24 cellular contexts compared by ENCODE assay signal in genomic region chr20:59976196-59976847, GRCh38. TPM values are rescaled to one million over a fixed set of nuclear protein-coding genes. Genes with fewer than 3 reads are reported as not detected.
"Had no signal": no experiment of that assay in that cellular context is flagged by ENCODE, and none has a peak within 500 bp of the region (broad histone marks: within the 10 kb centered on the region; RNA-seq: fewer than 3 reads in every experiment).

No MANE protein-coding gene starts in this region.

- H3K27me3 Mint-ChIP-seq: activated B cell treated with CpG ODN at 0.5 μM for 24 hours; activated CD4-positive, alpha-beta memory T cell treated with anti-CD3 and anti-CD28 coated beads, Interleukin-2, amount 10 ng/mL, durations not matched to agents 7 days and 5 days; T-cell had no signal

- H3K4me1 Mint-ChIP-seq: activated B cell treated with CpG ODN at 0.5 μM for 24 hours; activated CD4-positive, alpha-beta memory T cell treated with anti-CD3 and anti-CD28 coated beads, Interleukin-2, amount 10 ng/mL, durations not matched to agents 7 days and 5 days; natural killer cell; T-cell had no signal

- H3K27ac ChIP-seq: esophagus squamous epithelium had no signal

- H3K4me3 ChIP-seq: esophagus squamous epithelium, lung had no signal

- H3K36me3 ChIP-seq: esophagus squamous epithelium had no signal

- H3K9me3 Mint-ChIP-seq: activated B cell treated with CpG ODN at 0.5 μM for 24 hours; activated CD4-positive, alpha-beta memory T cell treated with anti-CD3 and anti-CD28 coated beads, Interleukin-2, amount 10 ng/mL, durations not matched to agents 7 days and 5 days; activated naive CD4-positive, alpha-beta T cell treated with anti-CD3 and anti-CD28 coated beads for 36 hours; activated T-helper 2 cell treated with anti-CD3 and anti-CD28 coated beads, Interferon-gamma antibody, Interleukin-2, Interleukin-4, amounts not matched to agents 10 μg/mL and 5 μg/mL and 100 μg/mL, durations not matched to agents 14 hours and 24 hours and 36 hours; natural killer cell; T-cell had no signal

- ATAC-seq: left lobe of liver; natural killer cell; stimulated activated naive CD8-positive, alpha-beta T cell treated with anti-CD3 and anti-CD28 coated beads, Interleukin-15, Interleukin-2, amounts not matched to agents 100 U/mL and 50 U/mL, for 24 hours; T-cell had no signal

- H3K9me3 ChIP-seq: esophagus squamous epithelium had no signal

- H3K27ac Mint-ChIP-seq: activated B cell treated with CpG ODN at 0.5 μM for 24 hours; activated CD4-positive, alpha-beta memory T cell treated with anti-CD3 and anti-CD28 coated beads, Interleukin-2, amount 10 ng/mL, durations not matched to agents 7 days and 5 days; activated naive CD4-positive, alpha-beta T cell treated with anti-CD3 and anti-CD28 coated beads for 36 hours; activated T-helper 2 cell treated with anti-CD3 and anti-CD28 coated beads, Interferon-gamma antibody, Interleukin-2, Interleukin-4, amounts not matched to agents 10 μg/mL and 5 μg/mL and 100 μg/mL, durations not matched to agents 14 hours and 24 hours and 36 hours; natural killer cell; T-cell had no signal

- H3K27me3 ChIP-seq: esophagus squamous epithelium had no signal

- FAIRE-seq: endothelial cell of umbilical vein had no signal

- H3K4me3 Mint-ChIP-seq: activated B cell treated with CpG ODN at 0.5 μM for 24 hours; activated CD4-positive, alpha-beta memory T cell treated with anti-CD3 and anti-CD28 coated beads, Interleukin-2, amount 10 ng/mL, durations not matched to agents 7 days and 5 days; activated naive CD4-positive, alpha-beta T cell treated with anti-CD3 and anti-CD28 coated beads for 36 hours; natural killer cell; T-cell had no signal

- DNase-seq: activated B cell treated with CpG ODN at 0.5 μM for 24 hours; activated CD4-positive, alpha-beta memory T cell treated with anti-CD3 and anti-CD28 coated beads, Interleukin-2, amount 10 ng/mL, durations not matched to agents 7 days and 5 days; activated CD4-positive, alpha-beta T cell treated with anti-CD3 and anti-CD28 coated beads for 48 hours; activated naive CD4-positive, alpha-beta T cell treated with anti-CD3 and anti-CD28 coated beads for 36 hours; activated T-cell treated with anti-CD3 and anti-CD28 coated beads, Interleukin-2, amount 50 U/mL, for 1 hour; aorta; cortex of kidney; effector memory CD4-positive, alpha-beta T cell; esophagus squamous epithelium; foreskin fibroblast; islet precursor cell; natural killer cell; occipital lobe; retina; stimulated activated CD4-positive, alpha-beta T cell treated with anti-CD3 and anti-CD28 coated beads, Interleukin-12 subunit alpha, Interleukin-12 subunit beta, amount 100 ng/mL, for 4 hours; stimulated activated CD4-positive, alpha-beta T cell treated with anti-CD3 and anti-CD28 coated beads, Interleukin-1b, Interleukin-23, amount 100 ng/mL, for 48 hours; stimulated activated naive CD8-positive, alpha-beta T cell treated with anti-CD3 and anti-CD28 coated beads, Interleukin-15, Interleukin-2, amounts not matched to agents 100 U/mL and 50 U/mL, for 24 hours; T-cell; T-helper 9 cell; trophoblast cell had no signal

RNA-seq across cellular contexts. Expression of gene CDH26, which starts 18.1 kb away (rescaled TPM):
- total RNA-seq: endothelial cell of umbilical vein had no signal
